ENCODE assay signal across 8 cellular contexts in the genomic region with DNA sequence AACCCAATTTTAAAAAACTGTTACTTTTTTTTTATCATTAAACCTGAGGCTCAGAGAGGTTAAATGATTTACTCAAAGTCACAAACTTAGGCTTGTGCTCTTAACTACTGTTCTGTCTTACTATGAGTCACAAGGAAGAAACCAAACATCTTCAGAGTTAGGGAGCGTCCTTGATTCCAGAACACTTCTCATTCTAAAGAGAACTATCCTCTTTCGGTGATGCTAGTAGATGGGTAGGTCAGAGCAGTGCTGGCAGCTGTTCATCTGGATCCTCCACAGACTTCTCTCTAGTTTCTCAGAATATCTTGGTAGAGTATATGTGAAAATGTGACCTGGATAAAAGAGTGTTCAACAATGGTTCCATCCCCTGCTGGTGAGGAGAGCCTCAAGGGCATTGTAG. TPM values are rescaled to one million over a fixed set of nuclear protein-coding genes. Genes with fewer than 3 reads are reported as not detected.
DNase-seq lines count a peak whose midpoint lies in the region; ATAC-seq and TF ChIP-seq lines count a peak whose summit lies in the region.

No MANE protein-coding gene starts in this region.

- peaks cover 74% of the 10 kb centered on the region for H3K4me1 Mint-ChIP-seq in CD8-positive, alpha-beta T cell (ENCODE audit: low read depth)
- H3K4me1 Mint-ChIP-seq in T-helper 1 cell treated with Interleukin-12 subunit alpha and Interleukin-12 subunit beta and Interleukin-4 antibody, amounts not matched to agents 30 μg/mL and 1 μg/mL, for 36 hours (ENCODE audit: low read depth): peaks cover 53% of the 10 kb centered on the region

- no peak for DNase-seq in CD8-positive, alpha-beta T cell
- peak; percentile 38 for DNase-seq in glomerular visceral epithelial cell (ENCODE audit: extremely low spot score)
- no peak for DNase-seq in tibial artery
- DNase-seq in NOMO-1 (lab: John Stamatoyannopoulos, UW; ENCODE audit: unreplicated experiment in 2 of 2): no peak
- no peak for DNase-seq in activated CD4-positive, alpha-beta T cell treated with anti-CD3 and anti-CD28 coated beads for 1 hour
- DNase-seq in GM19240 (ENCODE audit: insufficient read length, low spot score): no peak

- TF ChIP-seq CTCF in CD8-positive, alpha-beta T cell (IDR thresholded peaks at IDR 0.05): no peak
- TF ChIP-seq CTCF in tibial artery (IDR thresholded peaks at IDR 0.05): no peak

- H3K9me3 Mint-ChIP-seq in CD8-positive, alpha-beta T cell: no peaks in the 10 kb centered on the region
- no peaks in the 10 kb centered on the region for H3K9me3 Mint-ChIP-seq in T-helper 1 cell treated with Interleukin-12 subunit alpha and Interleukin-12 subunit beta and Interleukin-4 antibody, amounts not matched to agents 30 μg/mL and 1 μg/mL, for 36 hours

- peaks cover 65% of the 10 kb centered on the region for H3K4me1 ChIP-seq in CD8-positive, alpha-beta T cell (ENCODE audit: insufficient read depth, low read length)
- peaks cover 0 to 80% (median 67%) of the 10 kb centered on the region in 4 donors for H3K4me1 ChIP-seq in tibial artery

- peaks cover 38% of the 10 kb centered on the region for H3K36me3 Mint-ChIP-seq in CD8-positive, alpha-beta T cell
- peaks cover 53% of the 10 kb centered on the region for H3K36me3 Mint-ChIP-seq in T-helper 1 cell treated with Interleukin-12 subunit alpha and Interleukin-12 subunit beta and Interleukin-4 antibody, amounts not matched to agents 30 μg/mL and 1 μg/mL, for 36 hours (ENCODE audit: low read depth)

- peak overlapping the region; percentile 87 for H3K27ac Mint-ChIP-seq in CD8-positive, alpha-beta T cell
- peak overlapping the region; percentile 92 for H3K27ac Mint-ChIP-seq in T-helper 1 cell treated with Interleukin-12 subunit alpha and Interleukin-12 subunit beta and Interleukin-4 antibody, amounts not matched to agents 30 μg/mL and 1 μg/mL, for 36 hours

- peak overlapping the region; percentile 33 for H3K27ac ChIP-seq in CD8-positive, alpha-beta T cell (ENCODE audit: low read depth, low read length)
- peak overlapping the region; percentile 93 to 96 for H3K27ac ChIP-seq in tibial artery

- H3K27me3 ChIP-seq in CD8-positive, alpha-beta T cell (ENCODE audit: insufficient read depth, low read length): no peaks in the 10 kb centered on the region
- no peaks in the 10 kb centered on the region for H3K27me3 ChIP-seq in tibial artery

- no peak for ATAC-seq in CD8-positive, alpha-beta T cell
- ATAC-seq in GM21717 (IDR thresholded peaks at IDR 0.05; ENCODE audit: unreplicated experiment): peak; percentile 21

- H3K36me3 ChIP-seq in CD8-positive, alpha-beta T cell (ENCODE audit: insufficient read depth, low read length): no peaks in the 10 kb centered on the region
- H3K36me3 ChIP-seq in tibial artery: no peaks in the 10 kb centered on the region

- CTCF ChIA-PET in CD8-positive, alpha-beta T cell (lab: Charles Lee): interaction anchor here (1.1 to 1.7 kb wide), 2 partner anchors 13 to 33 kb away, joined by 3 to 4 read pairs; no protein-coding TSS in a partner anchor

- peak overlapping the region; percentile 42 for H3K4me3 ChIP-seq in CD8-positive, alpha-beta T cell (ENCODE audit: low read depth, low read length)
- peak overlapping the region; percentile 95 to 97 for H3K4me3 ChIP-seq in tibial artery

- H3K27me3 Mint-ChIP-seq in CD8-positive, alpha-beta T cell (ENCODE audit: low read depth): no peaks in the 10 kb centered on the region
- no peaks in the 10 kb centered on the region for H3K27me3 Mint-ChIP-seq in T-helper 1 cell treated with Interleukin-12 subunit alpha and Interleukin-12 subunit beta and Interleukin-4 antibody, amounts not matched to agents 30 μg/mL and 1 μg/mL, for 36 hours (ENCODE audit: low read depth)

- POLR2A ChIA-PET in CD8-positive, alpha-beta T cell (lab: Charles Lee): interaction anchor here (0.6 to 1.4 kb wide), 3 partner anchors 12 to 247 kb away, joined by 3 to 4 read pairs (median 4); no protein-coding TSS in a partner anchor

- H3K9me3 ChIP-seq in CD8-positive, alpha-beta T cell (ENCODE audit: low read length): no peaks in the 10 kb centered on the region
- no peaks in the 10 kb centered on the region for H3K9me3 ChIP-seq in tibial artery

- H3K4me3 Mint-ChIP-seq in CD8-positive, alpha-beta T cell: peak overlapping the region; percentile 76
- H3K4me3 Mint-ChIP-seq in T-helper 1 cell treated with Interleukin-12 subunit alpha and Interleukin-12 subunit beta and Interleukin-4 antibody, amounts not matched to agents 30 μg/mL and 1 μg/mL, for 36 hours: peak overlapping the region; percentile 92

- intact Hi-C loops in CD8-positive, alpha-beta T cell (cut with DNase I, micrococcal nuclease): loop anchor here (5.0 to 10.0 kb wide), 3 partner anchors 109 to 1433 kb away; a partner anchor contains a TSS
- intact Hi-C loops in tibial artery (cut with DNase I; ENCODE audit: low total_unique reads): loop anchor here (5.0 to 10.0 kb wide), 2 partner anchors 36 to 73 kb away; a partner anchor contains a TSS

RNA-seq across cellular contexts. Expression of a gene that starts 3.3 kb away (rescaled TPM):
- 10 to 100 TPM; 44.8 to 52.9 TPM for total RNA-seq in CD8-positive, alpha-beta T cell

RNA-seq across cellular contexts. Expression of a gene that starts 7.9 kb away (rescaled TPM):
- total RNA-seq in CD8-positive, alpha-beta T cell: 10 to 100 TPM; 35.0 to 43.5 TPM

RNA-seq across cellular contexts. Expression of a gene that starts 34.4 kb away (rescaled TPM):
- not detected for total RNA-seq in CD8-positive, alpha-beta T cell

RNA-seq across cellular contexts. Expression of a gene that starts 35.9 kb away (rescaled TPM):
- total RNA-seq in CD8-positive, alpha-beta T cell: 100 to 1,000 TPM in 1 of 2 experiments, 10 to 100 TPM in 1; 97.9 to 103 TPM
